Comparison of ENCODE assay signal across 19 cellular contexts in genomic region chr18:6431659-6432318, GRCh38. TPM values are rescaled to one million over a fixed set of nuclear protein-coding genes. Genes with fewer than 3 reads are reported as not detected.
DNase-seq lines count a peak whose midpoint lies in the region; ATAC-seq and TF ChIP-seq lines count a peak whose summit lies in the region.
"Had no signal": no experiment of that assay in that cellular context is flagged by ENCODE, and none has a peak within 500 bp of the region (broad histone marks: within the 10 kb centered on the region; RNA-seq: fewer than 3 reads in every experiment).

No MANE protein-coding gene starts in this region.

- no peaks in the 10 kb centered on the region for H3K36me3 ChIP-seq in right atrium auricular region
- H3K36me3 ChIP-seq: BLaER1, HAP-1 had no signal

- TF ChIP-seq CTCF in right atrium auricular region (IDR thresholded peaks at IDR 0.05) (no peak), nephron progenitor cell (IDR thresholded peaks at IDR 0.05) (no peak)

- no peak overlapping the region for H3K4me3 Mint-ChIP-seq in nephron progenitor cell
- H3K4me3 Mint-ChIP-seq: CD14-positive monocyte, IgD-negative memory B cell had no signal

- peaks cover 0 to 24% of the 10 kb centered on the region in 2 donors for H3K4me1 ChIP-seq in right atrium auricular region
- H3K4me1 ChIP-seq: BLaER1, HAP-1 had no signal

- no peak for ATAC-seq in Right ventricle myocardium inferior
- ATAC-seq in left lobe of liver, result peak; percentile 91
- peak; percentile 24 for ATAC-seq in sciatic nerve

- H3K27ac Mint-ChIP-seq in nephron progenitor cell, result peak overlapping the region; percentile 12
- H3K27ac Mint-ChIP-seq: CD4-positive, alpha-beta memory T cell; IgD-negative memory B cell had no signal

- peaks cover 4% of the 10 kb centered on the region for H3K27me3 Mint-ChIP-seq in nephron progenitor cell (ENCODE audit: low read depth, poor library complexity)

- no peak for DNase-seq in right atrium auricular region (ENCODE audit: low spot score)
- no peak for DNase-seq in Right ventricle myocardium inferior (ENCODE audit: missing footprints)
- peak; percentile 73 for DNase-seq in left lobe of liver (ENCODE audit: low spot score)
- no peak for DNase-seq in nephron progenitor cell
- DNase-seq in sciatic nerve (ENCODE audit: low spot score), result no peak
- no peak for DNase-seq in NCI-H2081 treated with DMSO at 0.1 percent for 48 hours (lab: John Stamatoyannopoulos, UW)
- no peak for DNase-seq in activated CD8-positive, alpha-beta memory T cell treated with anti-CD3 and anti-CD28 coated beads, Interleukin-2, amount 50 U/mL, for 48 hours
- no peak for DNase-seq in NCI-H748 treated with DMSO at 0.1 percent for 48 hours (lab: John Stamatoyannopoulos, UW)
- DNase-seq: 8988T; CD4-positive, alpha-beta memory T cell; DMS153; DMS79; GDM1; GOT3 had no signal

- no peaks in the 10 kb centered on the region for H3K27me3 ChIP-seq in right atrium auricular region
- H3K27me3 ChIP-seq: BLaER1 had no signal

- intact Hi-C loops in Right ventricle myocardium inferior (cut with DNase I), result no loop called here
- intact Hi-C loops in sciatic nerve (cut with DNase I), result no loop called here

- H3K4me1 Mint-ChIP-seq in nephron progenitor cell, result peaks cover 10% of the 10 kb centered on the region
- H3K4me1 Mint-ChIP-seq: CD14-positive monocyte; CD4-positive, alpha-beta memory T cell; IgD-negative memory B cell had no signal

- H3K27ac ChIP-seq in right atrium auricular region, result peak overlapping the region; percentile 38 to 78
- H3K27ac ChIP-seq: BLaER1 had no signal

- H3K36me3 Mint-ChIP-seq in nephron progenitor cell (ENCODE audit: low read depth), result no peaks in the 10 kb centered on the region
- H3K36me3 Mint-ChIP-seq: CD14-positive monocyte; CD4-positive, alpha-beta memory T cell had no signal

- no peaks in the 10 kb centered on the region for H3K9me3 ChIP-seq in right atrium auricular region
- H3K9me3 ChIP-seq: BLaER1, HAP-1 had no signal

- no peak overlapping the region for H3K4me3 ChIP-seq in right atrium auricular region
- H3K4me3 ChIP-seq: BLaER1, HAP-1 had no signal

- H3K9me3 Mint-ChIP-seq in nephron progenitor cell, result no peaks in the 10 kb centered on the region
- H3K9me3 Mint-ChIP-seq: CD14-positive monocyte, IgD-negative memory B cell had no signal

RNA-seq across cellular contexts. Expression of gene L3MBTL4, which starts 17.1 kb away (rescaled TPM):
- total RNA-seq in right atrium auricular region (10 to 100 TPM in 1 of 2 donors, 1 to 10 TPM in 1; 6.6 to 10.5 TPM), Right ventricle myocardium inferior (1.1 TPM), left lobe of liver (10.9 TPM), sciatic nerve (8.7 TPM)
- total RNA-seq: A673 had no signal
